In genomic region chr16:84619103-84619460, GRCh38 we compare ENCODE assay signal across 12 cellular contexts. TPM values are rescaled to one million over a fixed set of nuclear protein-coding genes. Genes with fewer than 3 reads are reported as not detected.
DNase-seq lines count a peak whose midpoint lies in the region; ATAC-seq, FAIRE-seq and TF ChIP-seq lines count a peak whose summit lies in the region.
"Had no signal": no experiment of that assay in that cellular context is flagged by ENCODE, and none has a peak within 500 bp of the region (broad histone marks: within the 10 kb centered on the region; RNA-seq: fewer than 3 reads in every experiment).

No MANE protein-coding gene starts in this region.

- TF ChIP-seq EP300 in H1 (IDR thresholded peaks at IDR 0.05; ENCODE audit: borderline replicate concordance in 1 of 2, low read depth in 2 of 2, low read length in 2 of 2) = no peak

- intact Hi-C loops in CD4-positive, alpha-beta memory T cell (cut with micrococcal nuclease) = loop anchor here (5.0 kb wide), 1 partner anchor 33 kb away; no protein-coding TSS in a partner anchor
- intact Hi-C loops in OCI-LY7 (cut with micrococcal nuclease; ENCODE audit: unreplicated experiment) = no loop called here

- POLR2A ChIA-PET in CD4-positive, alpha-beta memory T cell (lab: Charles Lee; ENCODE audit: partially characterized antibody) = interaction anchor here (1.6 to 10.2 kb wide), 5 partner anchors 18 to 112 kb away, joined by 3 to 530 read pairs (median 88); partner anchors contain the start of gene MEAK7
- POLR2A ChIA-PET in OCI-LY7 (lab: Charles Lee) (interaction anchor here (0.7 to 7.2 kb wide), 3 partner anchors 20 to 38 kb away, joined by 4 to 50 read pairs (median 4); no protein-coding TSS in a partner anchor), H1 (lab: Charles Lee; ENCODE audit: partially characterized antibody) (interaction anchor here (0.6 to 2.1 kb wide), 9 partner anchors 9 to 113 kb away, joined by 3 to 8 read pairs (median 4); partner anchors contain the start of gene KLHL36)

- BruUV-seq in OCI-LY7 (replicated peaks; lab: Mats Ljungman, UMichigan) = no TSS peak

- no peaks in the 10 kb centered on the region for H3K27me3 Mint-ChIP-seq in CD4-positive, alpha-beta memory T cell
- H3K27me3 Mint-ChIP-seq in neural progenitor cell (ENCODE audit: insufficient read depth, low read depth) = peaks cover 10% of the 10 kb centered on the region

- DNase-seq in CD4-positive, alpha-beta memory T cell = no peak
- DNase-seq in OCI-LY7 (ENCODE audit: low spot score) (no peak), H1 (ENCODE audit: low read depth in 1 of 2, low spot score in 2 of 2) (no peak), neural progenitor cell (ENCODE audit: low spot score) (no peak), NCI-H510A (lab: John Stamatoyannopoulos, UW) (no peak), amniotic stem cell (lab: John Stamatoyannopoulos, UW) (no peak), GM12892 (ENCODE audit: insufficient read length) (no peak)
- DNase-seq: activated effector memory CD4-positive, alpha-beta T cell treated with anti-CD3 and anti-CD28 coated beads, Interleukin-2, amount 50 U/mL, for 16 hours had no signal

- H3K79me2 ChIP-seq in OCI-LY7 (ENCODE audit: insufficient read depth, low read depth, low read length) (peaks cover 36% of the 10 kb centered on the region), H1 (ENCODE audit: control insufficient read depth in 1 of 2, insufficient read depth in 2 of 2, low read length in 2 of 2) (peaks cover 0 to 23% of the 10 kb centered on the region in 2 experiments; a peak in 2 of 4 replicates), neural progenitor cell (ENCODE audit: low read depth) (peaks cover 32% of the 10 kb centered on the region)

- H3K56ac ChIP-seq in H1 (replicated peaks; ENCODE audit: insufficient read length, low read depth, low read length) = no peak overlapping the region

- peak overlapping the region; percentile 60 for H3K4me2 ChIP-seq in OCI-LY7 (ENCODE audit: low read length)
- H3K4me2 ChIP-seq in H1 (ENCODE audit: insufficient read depth in 1 of 2, low read depth in 2 of 2, low read length in 2 of 2) = peak overlapping the region; percentile 72 to 87
- peak overlapping the region; percentile 46 for H3K4me2 ChIP-seq in neural progenitor cell

- H2BK20ac ChIP-seq in H1 (ENCODE audit: low read length) = peak overlapping the region; percentile 75; the same call in 1 of the 2 replicates

- 59% methylated on average over 3 of the region's 3 CpGs; no CpG with 5 or more reads in 1 of the 2 experiments for WGBS in H1 (ENCODE audit: extremely low coverage in 1 of 2, insufficient coverage in 1 of 2, insufficient read length in 1 of 2, insufficient replicate concordance in 2 of 2, low coverage in 1 of 2, low lambda C conversion rate in 2 of 2, missing lambda C conversion rate in 1 of 2), 2 experiments

- no peak overlapping the region for H4K91ac ChIP-seq in H1 (replicated peaks; ENCODE audit: insufficient read length, low read length)

- H3K4me1 Mint-ChIP-seq in CD4-positive, alpha-beta memory T cell = peaks cover 25 to 42% (median 36%) of the 10 kb centered on the region in 4 donors
- peaks cover 50% of the 10 kb centered on the region for H3K4me1 Mint-ChIP-seq in neural progenitor cell

- no peaks in the 10 kb centered on the region for H3K9me2 ChIP-seq in OCI-LY7 (ENCODE audit: insufficient read depth, low read length)

- H3K27me3 ChIP-seq in CD4-positive, alpha-beta memory T cell (ENCODE audit: insufficient read depth, low read length) = no peaks in the 10 kb centered on the region
- H3K27me3 ChIP-seq in H1 (replicated peaks in 1 of 4; ENCODE audit: control insufficient read depth in 3 of 4, extremely low read depth in 1 of 4, insufficient read depth in 3 of 4, low read length in 3 of 4) (peaks cover 0 to 5% (median 3%) of the 10 kb centered on the region in 4 experiments; a peak in 2 of 7 replicates), neural progenitor cell (peaks cover 12% of the 10 kb centered on the region)
- H3K27me3 ChIP-seq: MG63 had no signal

- no peak for TF ChIP-seq CTCF in OCI-LY7 (conservative IDR thresholded peaks at IDR 0.05; ENCODE audit: low read length)
- no peak for TF ChIP-seq CTCF in H1 (IDR thresholded peaks at IDR 0.05; ENCODE audit: control extremely low read depth in 1 of 3, insufficient read depth in 1 of 3, low read depth in 1 of 3, low read length in 3 of 3)
- no peak for TF ChIP-seq CTCF in neural progenitor cell (IDR thresholded peaks at IDR 0.05)

- FAIRE-seq in H1 (lab: Jason Lieb, UNC) = no peak
- no peak for FAIRE-seq in GM12892 (lab: Jason Lieb, UNC)
- FAIRE-seq: endometrium had no signal

- no peak overlapping the region for H3K14ac ChIP-seq in H1 (ENCODE audit: insufficient read length)

- H2AK5ac ChIP-seq in H1 (ENCODE audit: low read depth, low read length) = no peak overlapping the region

- peak overlapping the region in 6 of 7 donors; percentile 17 to 90 (median 57) for H3K27ac Mint-ChIP-seq in CD4-positive, alpha-beta memory T cell
- peak overlapping the region; percentile 84 for H3K27ac Mint-ChIP-seq in neural progenitor cell

- no peak overlapping the region for H4K5ac ChIP-seq in H1 (ENCODE audit: insufficient read length, low read depth, low read length)

- CTCF ChIA-PET in CD4-positive, alpha-beta memory T cell (lab: Charles Lee; ENCODE audit: partially characterized antibody) = interaction anchor here (1.2 to 15.2 kb wide), 3 partner anchors 13 to 110 kb away, joined by 3 to 358 read pairs (median 4); partner anchors contain the start of gene MEAK7
- CTCF ChIA-PET in OCI-LY7 (lab: Charles Lee; ENCODE audit: unreplicated experiment) = no interaction called here
- CTCF ChIA-PET in H1 (lab: Charles Lee; ENCODE audit: partially characterized antibody) = interaction anchor here (1.0 to 5.7 kb wide), 7 partner anchors 12 to 468 kb away, joined by 3 to 49 read pairs (median 4); no protein-coding TSS in a partner anchor

- peaks cover 16 to 21% of the 10 kb centered on the region in 2 donors for H3K36me3 Mint-ChIP-seq in CD4-positive, alpha-beta memory T cell
- peaks cover 5% of the 10 kb centered on the region for H3K36me3 Mint-ChIP-seq in neural progenitor cell

- no peaks in the 10 kb centered on the region for H3K9me3 ChIP-seq in CD4-positive, alpha-beta memory T cell (ENCODE audit: control insufficient read depth in 1 of 2, low read length in 2 of 2)
- no peaks in the 10 kb centered on the region for H3K9me3 ChIP-seq in OCI-LY7 (ENCODE audit: low read length)
- H3K9me3 ChIP-seq in H1 (ENCODE audit: insufficient read depth in 2 of 2, low read depth in 1 of 2, low read length in 1 of 2) = no peaks in the 10 kb centered on the region
- H3K9me3 ChIP-seq in neural progenitor cell (ENCODE audit: low read depth) = no peaks in the 10 kb centered on the region
- H3K9me3 ChIP-seq: MG63, right lobe of liver had no signal

- no peak for ATAC-seq in GM19351 (IDR thresholded peaks at IDR 0.05; ENCODE audit: unreplicated experiment)

- H3K36me3 ChIP-seq in CD4-positive, alpha-beta memory T cell (ENCODE audit: insufficient read depth, low read length) = no peaks in the 10 kb centered on the region
- H3K36me3 ChIP-seq in OCI-LY7 (ENCODE audit: insufficient read depth, low read length) = peaks cover 21% of the 10 kb centered on the region
- peaks cover 0 to 7% (median 0%) of the 10 kb centered on the region in 4 experiments; a peak in 2 of 8 replicates for H3K36me3 ChIP-seq in H1 (ENCODE audit: control insufficient read depth in 2 of 4, insufficient read depth in 4 of 4, low read length in 3 of 4)
- no peaks in the 10 kb centered on the region for H3K36me3 ChIP-seq in neural progenitor cell
- H3K36me3 ChIP-seq: right lobe of liver had no signal

- peaks cover 27% of the 10 kb centered on the region for H3F3A ChIP-seq in neural progenitor cell (ENCODE audit: low read depth)

- no peak overlapping the region for H4K8ac ChIP-seq in H1 (ENCODE audit: extremely low read depth, insufficient read depth, low read length)

- H2AFZ ChIP-seq in OCI-LY7 (ENCODE audit: low read length) (no peak overlapping the region), H1 (ENCODE audit: low read length) (peak overlapping the region; percentile 54; the same call in 1 of the 2 replicates), neural progenitor cell (replicated peaks) (no peak overlapping the region)

- peak overlapping the region in 7 of 8 donors; percentile 27 to 82 (median 66) for H3K4me3 Mint-ChIP-seq in CD4-positive, alpha-beta memory T cell
- H3K4me3 Mint-ChIP-seq in neural progenitor cell = peak overlapping the region; percentile 81

- peak overlapping the region; percentile 86; the same call in 1 of the 2 replicates for H3K18ac ChIP-seq in H1 (ENCODE audit: extremely low read depth, low read length)

- H4K20me1 ChIP-seq in OCI-LY7 (ENCODE audit: insufficient read depth, low read length) (peaks cover 20% of the 10 kb centered on the region), H1 (replicated peaks in 1 of 2; ENCODE audit: control insufficient read depth in 1 of 2, insufficient read depth in 2 of 2, low read length in 2 of 2) (peaks cover 3 to 9% of the 10 kb centered on the region in 2 experiments), neural progenitor cell (ENCODE audit: low read depth) (peaks cover 37% of the 10 kb centered on the region)

- peaks cover 28% of the 10 kb centered on the region for H3K4me1 ChIP-seq in CD4-positive, alpha-beta memory T cell (ENCODE audit: insufficient read depth, low read length)
- H3K4me1 ChIP-seq in OCI-LY7 (ENCODE audit: insufficient read depth, low read length, poor library complexity, severe bottlenecking) = peaks cover 71% of the 10 kb centered on the region
- H3K4me1 ChIP-seq in H1 (replicated peaks in 1 of 4; ENCODE audit: control insufficient read depth in 3 of 4, insufficient read depth in 4 of 4, low read length in 3 of 4) = peaks cover 6 to 21% (median 11%) of the 10 kb centered on the region in 4 experiments
- H3K4me1 ChIP-seq in neural progenitor cell = peaks cover 26% of the 10 kb centered on the region

- no peak overlapping the region for H2BK15ac ChIP-seq in H1 (ENCODE audit: low read length)

- peaks cover 8% of the 10 kb centered on the region; the same call in 1 of the 2 replicates for H3K23me2 ChIP-seq in H1 (ENCODE audit: low read depth, low read length)

- TF ChIP-seq POLR2A in H1 (IDR thresholded peaks at IDR 0.05; ENCODE audit: control extremely low read depth in 1 of 2, low read depth in 2 of 2, low read length in 2 of 2) (no peak; a peak in 1 of 3 replicates), GM12892 (IDR thresholded peaks at IDR 0.05; ENCODE audit: low read depth, low read length) (no peak)

- H3K23ac ChIP-seq in H1 (ENCODE audit: insufficient read length) = no peak overlapping the region

- H3K9ac ChIP-seq in H1 (replicated peaks in 1 of 4; ENCODE audit: extremely low read depth in 1 of 4, low read depth in 3 of 4, low read length in 3 of 4) = no peak overlapping the region
- H3K9ac ChIP-seq in neural progenitor cell = no peak overlapping the region

- no peak overlapping the region for H3K4me3 ChIP-seq in CD4-positive, alpha-beta memory T cell (ENCODE audit: low read length in 2 of 2)
- H3K4me3 ChIP-seq in OCI-LY7 (ENCODE audit: low read depth, low read length, poor library complexity, severe bottlenecking) (peak overlapping the region; percentile 17), H1 (ENCODE audit: extremely low read depth in 1 of 4, insufficient read depth in 2 of 4, low read depth in 3 of 4, low read length in 4 of 4) (peak overlapping the region; percentile 13 to 88 (median 50); a peak in 5 of 8 replicates), neural progenitor cell (no peak overlapping the region)
- H3K4me3 ChIP-seq: right lobe of liver had no signal

- H3K4ac ChIP-seq in H1 (replicated peaks; ENCODE audit: insufficient read length, low read depth, low read length) = no peak overlapping the region

- no peak overlapping the region for H3K27ac ChIP-seq in CD4-positive, alpha-beta memory T cell (ENCODE audit: low read depth, low read length)
- no peak overlapping the region for H3K27ac ChIP-seq in OCI-LY7 (ENCODE audit: low read depth, low read length, poor library complexity, severe bottlenecking)
- H3K27ac ChIP-seq in H1 (ENCODE audit: low read depth, low read length) = peak overlapping the region; percentile 56; the same call in 1 of the 2 replicates
- no peak overlapping the region for H3K27ac ChIP-seq in neural progenitor cell
- H3K27ac ChIP-seq: right lobe of liver had no signal

- peak overlapping the region; percentile 79; the same call in 1 of the 2 replicates for H2BK5ac ChIP-seq in H1 (ENCODE audit: low read depth, low read length)

- H2BK12ac ChIP-seq in H1 (ENCODE audit: low read depth, low read length) = peak overlapping the region; percentile 60; the same call in 1 of the 2 replicates

- TF ChIP-seq RAD21 in H1 (IDR thresholded peaks at IDR 0.05 in 1 of 2, conservative IDR thresholded peaks at IDR 0.05 in 1 of 2; ENCODE audit: low read depth in 2 of 2, low read length in 2 of 2) = no peak

- H2BK120ac ChIP-seq in H1 (replicated peaks; ENCODE audit: low read depth, low read length) = no peak overlapping the region

- peaks cover 0 to 1% (median 0%) of the 10 kb centered on the region in 8 donors for H3K9me3 Mint-ChIP-seq in CD4-positive, alpha-beta memory T cell
- H3K9me3 Mint-ChIP-seq in neural progenitor cell = no peaks in the 10 kb centered on the region

- 0 out of 2 replicates have a peak, but pooled peaks cover 7% of the 10 kb centered on the region for H3K79me1 ChIP-seq in H1 (ENCODE audit: low read depth, low read length)

RNA-seq across cellular contexts. Expression of gene COTL1, which starts 1.2 kb away (rescaled TPM):
- 100 to 1,000 TPM; 181 to 186 TPM for total RNA-seq in CD4-positive, alpha-beta memory T cell
- polyA plus RNA-seq in CD4-positive, alpha-beta memory T cell = 100 to 1,000 TPM; 589 to 683 TPM
- 119 and 125 TPM in 2 replicates for total RNA-seq in OCI-LY7 (2014; rRNA removed; shearing (Covaris generic))
- 214 and 232 TPM in 2 replicates for total RNA-seq in OCI-LY7 (2022)
- 183 TPM in 2 replicates for total RNA-seq in H1 (2021; fragmentation: NEBNext Ultra II Directional; extraction: Animal tissue kit (Norgen Biotek cat#: 25700))
- 59.2 and 89.0 TPM in 2 replicates for polyA plus RNA-seq in H1 (2011; rRNA removed)
- polyA plus RNA-seq in H1 (2011; cell fraction: cytosol; rRNA removed) = 69.0 TPM
- 66.9 TPM for polyA plus RNA-seq in H1 (2011; cell fraction: nucleus; rRNA removed)
- 130 to 155 TPM (median 146 TPM) in 4 replicates for polyA plus RNA-seq in H1 (2012, experiment 1 of 2)
- polyA plus RNA-seq in H1 (2012, experiment 2 of 2) = 218 TPM
- polyA plus RNA-seq in H1 (2013, experiment 1 of 2) = 116 TPM
- polyA plus RNA-seq in H1 (2013, experiment 2 of 2) = 122 TPM
- 20.0 and 39.8 TPM in 2 replicates for polyA minus RNA-seq in H1 (2011; rRNA and poly(A)+ RNA removed)
- polyA minus RNA-seq in H1 (2011; cell fraction: cytosol; rRNA and poly(A)+ RNA removed) = 41.8 TPM
- polyA minus RNA-seq in H1 (2011; cell fraction: nucleus; rRNA and poly(A)+ RNA removed) = 27.7 TPM
- 46.9 and 93.7 TPM in 2 replicates for total RNA-seq in neural progenitor cell (ENCODE audit: low replicate concordance)
- 375 TPM for polyA plus RNA-seq in GM12892 (2012; ENCODE audit: missing spikeins)

RNA-seq across cellular contexts. Expression of gene KLHL36, which starts 29.2 kb away (rescaled TPM):
- total RNA-seq in CD4-positive, alpha-beta memory T cell = 100 to 1,000 TPM; 131 to 149 TPM
- polyA plus RNA-seq in CD4-positive, alpha-beta memory T cell = 10 to 100 TPM; 28.2 to 43.0 TPM
- total RNA-seq in OCI-LY7 (2014; rRNA removed; shearing (Covaris generic)) = 50.1 and 58.9 TPM in 2 replicates
- total RNA-seq in OCI-LY7 (2022) = 66.1 and 69.0 TPM in 2 replicates
- total RNA-seq in H1 (2021; fragmentation: NEBNext Ultra II Directional; extraction: Animal tissue kit (Norgen Biotek cat#: 25700)) = 33.6 and 35.3 TPM in 2 replicates
- 22.9 and 33.7 TPM in 2 replicates for polyA plus RNA-seq in H1 (2011; rRNA removed)
- polyA plus RNA-seq in H1 (2011; cell fraction: cytosol; rRNA removed) = 25.1 TPM
- polyA plus RNA-seq in H1 (2011; cell fraction: nucleus; rRNA removed) = 34.8 TPM
- 16.3 to 22.6 TPM (median 21.6 TPM) in 4 replicates for polyA plus RNA-seq in H1 (2012, experiment 1 of 2)
- 13.3 TPM for polyA plus RNA-seq in H1 (2012, experiment 2 of 2)
- polyA plus RNA-seq in H1 (2013, experiment 1 of 2) = 14.7 TPM
- 14.9 TPM for polyA plus RNA-seq in H1 (2013, experiment 2 of 2)
- 48.3 and 51.7 TPM in 2 replicates for polyA minus RNA-seq in H1 (2011; rRNA and poly(A)+ RNA removed)
- polyA minus RNA-seq in H1 (2011; cell fraction: cytosol; rRNA and poly(A)+ RNA removed) = 40.4 TPM
- polyA minus RNA-seq in H1 (2011; cell fraction: nucleus; rRNA and poly(A)+ RNA removed) = 30.4 TPM
- total RNA-seq in neural progenitor cell (ENCODE audit: low replicate concordance) = 15.9 and 25.3 TPM in 2 replicates
- 11.3 TPM for polyA plus RNA-seq in GM12892 (2012; ENCODE audit: missing spikeins)

Comparison
In these comparisons a context has a peak if more than half of its experiments do, and no peak if none do; other contexts are left out.
1. H3K4me3 ChIP-seq: peak in OCI-LY7 (single experiment) and H1 (4 of 4); none in CD4-positive, alpha-beta memory T cell (0 of 2) and neural progenitor cell (single experiment).
2. Peak in every context shown above with its lines, with median percentiles within 50 percentile points of each other: H3K4me2 ChIP-seq.